In the genomic region with DNA sequence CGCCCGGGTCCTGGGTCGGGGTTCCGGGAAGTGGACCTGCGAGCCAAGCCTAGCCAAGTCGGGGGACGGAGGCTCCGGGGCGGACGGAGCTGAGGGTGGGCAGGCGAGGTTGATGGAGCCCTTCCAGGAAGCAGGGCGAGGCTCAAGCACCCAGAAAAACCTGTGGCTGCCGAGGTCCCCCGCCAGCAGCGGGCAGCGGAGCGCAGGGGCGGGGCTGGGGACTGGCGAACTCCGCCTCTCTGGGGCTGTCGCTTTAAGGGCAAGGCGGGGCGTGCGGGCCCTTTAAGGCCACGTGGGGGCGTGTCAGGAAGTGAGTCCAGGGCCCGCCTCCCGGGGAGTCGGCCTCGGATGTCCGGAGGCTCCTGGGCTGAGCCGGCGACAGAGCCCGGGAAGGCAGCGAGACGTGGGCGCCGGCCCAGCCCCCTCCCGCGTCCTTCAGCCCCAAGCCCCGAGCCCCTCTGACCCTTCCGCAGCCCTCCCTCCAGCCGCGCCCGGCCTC, we compare ENCODE assay signal across 8 cellular contexts. TPM values are rescaled to one million over a fixed set of nuclear protein-coding genes. Genes with fewer than 3 reads are reported as not detected.
DNase-seq lines count a peak whose midpoint lies in the region; TF ChIP-seq lines count a peak whose summit lies in the region.

A gene (plus strand): TSS at position 344 of the 499 bp plus-strand sequence. CDS start 653 bp downstream, outside the sequence.

- no peaks in the 10 kb centered on the region for H4K20me1 ChIP-seq in neural cell (ENCODE audit: insufficient read depth)

- TF ChIP-seq EP300 in neural cell (conservative IDR thresholded peaks at IDR 0.05; ENCODE audit: poor library complexity, severe bottlenecking) (no peak), stomach (IDR thresholded peaks at IDR 0.05) (no peak)

- no peaks in the 10 kb centered on the region for H3K9me3 ChIP-seq in neural cell (ENCODE audit: low read length)
- no peaks in the 10 kb centered on the region for H3K9me3 ChIP-seq in stomach

- H3K27me3 ChIP-seq in neural cell (ENCODE audit: insufficient read depth, low read depth, low read length) (peaks cover 24% of the 10 kb centered on the region), stomach (no peaks in the 10 kb centered on the region)

- H3K36me3 ChIP-seq in neural cell (ENCODE audit: insufficient read depth, low read length) (no peaks in the 10 kb centered on the region), stomach (peaks cover 4 to 17% (median 16%) of the 10 kb centered on the region in 4 donors)

- DNase-seq in ELF-1 (ENCODE audit: low read depth, low spot score), result peak; percentile 95
- peak; percentile 73 for DNase-seq in GOT3 (lab: John Stamatoyannopoulos, UW)
- DNase-seq in LNCaP clone FGC (ENCODE audit: low read depth), result peak; percentile 71
- peak; percentile 96 for DNase-seq in activated effector memory CD4-positive, alpha-beta T cell treated with Interleukin-2 at 50 U/mL for 16 hours
- DNase-seq in fibroblast of pulmonary artery (ENCODE audit: low read depth), result peak; percentile 92
- peak; percentile 99 for DNase-seq in stomach

- H3K9ac ChIP-seq in neural cell (ENCODE audit: low read length), result peak within 1 kb of the TSS; percentile 85

- H3K4me2 ChIP-seq in neural cell (ENCODE audit: low read length), result peak within 1 kb of the TSS; percentile 99

- intact Hi-C loops in stomach (cut with DNase I; ENCODE audit: low total_unique reads), result no loop called here

- H3K4me1 ChIP-seq in stomach, result peaks cover 31 to 56% (median 53%) of the 10 kb centered on the region in 4 donors

- 0 out of 2 replicates have a peak, but pooled peaks have one; percentile 19 for TF ChIP-seq CTCF in LNCaP clone FGC (IDR thresholded peaks at IDR 0.05; ENCODE audit: control insufficient read depth, extremely low read depth, insufficient read depth)
- TF ChIP-seq CTCF in fibroblast of pulmonary artery (IDR thresholded peaks at IDR 0.05; ENCODE audit: low read length, missing control alignments), result no peak
- TF ChIP-seq CTCF in neural cell (IDR thresholded peaks at IDR 0.05; ENCODE audit: poor library complexity, severe bottlenecking), result peak; percentile 43
- peak in 2 of 7 experiments; percentile 17 to 56 for TF ChIP-seq CTCF in stomach (IDR thresholded peaks at IDR 0.05)

- TF ChIP-seq RAD21 in neural cell (conservative IDR thresholded peaks at IDR 0.05), result no peak

- TF ChIP-seq POLR2A in Raji (IDR thresholded peaks at IDR 0.05; ENCODE audit: insufficient read depth, low read depth, low read length) (peak; percentile 83), stomach (IDR thresholded peaks at IDR 0.05) (peak in 2 of 4 donors; percentile 38 to 54)

- H3K4me3 ChIP-seq in LNCaP clone FGC (ENCODE audit: low read depth, low read length), result peak within 1 kb of the TSS; percentile 84
- H3K4me3 ChIP-seq in fibroblast of pulmonary artery (replicated peaks; ENCODE audit: low read depth, low read length), result peak within 1 kb of the TSS; percentile 90
- peak within 1 kb of the TSS; percentile 73 for H3K4me3 ChIP-seq in neural cell (ENCODE audit: low read length)
- H3K4me3 ChIP-seq in stomach, result peak within 1 kb of the TSS; percentile 67 to 89 (median 82)

- H3K27ac ChIP-seq in neural cell (ENCODE audit: low read length), result peak within 1 kb of the TSS; percentile 58
- H3K27ac ChIP-seq in stomach, result peak within 1 kb of the TSS; percentile 89 to 96 (median 91)

- H3F3A ChIP-seq in neural cell (ENCODE audit: insufficient read depth, low read length, poor library complexity, severe bottlenecking), result no peaks in the 10 kb centered on the region

- no peaks in the 10 kb centered on the region for H3K9me2 ChIP-seq in neural cell (ENCODE audit: insufficient read depth, low read length)

- H2AFZ ChIP-seq in neural cell (ENCODE audit: low read depth, low read length), result peak within 1 kb of the TSS; percentile 90

- 1 to 2% (median 1%) methylated on average over 21 to 45 of the region's 45 CpGs for WGBS in stomach, 5 donors

- peaks cover 14% of the 10 kb centered on the region for H3K79me2 ChIP-seq in neural cell (replicated peaks; ENCODE audit: insufficient read depth, low read length)

TF ChIP-seq in neural cell, 6 proteins besides CTCF, POLR2A, EP300 and RAD21:
- TF ChIP-seq SMC3 (conservative IDR thresholded peaks at IDR 0.05; ENCODE audit: poor library complexity), result no peak
- peak; percentile 76 for TF ChIP-seq MXI1 (conservative IDR thresholded peaks at IDR 0.05; ENCODE audit: poor library complexity, severe bottlenecking)
- TF ChIP-seq POLR2AphosphoS5 (IDR thresholded peaks at IDR 0.05), result peak; percentile 76
TF ChIP-seq in neural cell: peak in this region for 2.

RNA-seq across cellular contexts. Expression of the gene that starts here (rescaled TPM):
- polyA plus RNA-seq in neural cell (2.3 and 3.3 TPM in 2 replicates), stomach (10 to 100 TPM in 1 of 3 donors, 1 to 10 TPM in 2; 8.4 to 12.7 (median 9.0) TPM)
- 5.9 and 6.6 TPM in 2 replicates for polyA minus RNA-seq in neural cell
- 10 to 100 TPM in 2 of 5 donors, 1 to 10 TPM in 3; 7.6 to 21.4 (median 9.9) TPM for total RNA-seq in stomach

Comparison
In these comparisons a context has a peak if more than half of its experiments do, and no peak if none do; other contexts are left out.
1. Peak in every context shown above with its lines: DNase-seq, H3K4me3 ChIP-seq and H3K27ac ChIP-seq.